In the genomic region with DNA sequence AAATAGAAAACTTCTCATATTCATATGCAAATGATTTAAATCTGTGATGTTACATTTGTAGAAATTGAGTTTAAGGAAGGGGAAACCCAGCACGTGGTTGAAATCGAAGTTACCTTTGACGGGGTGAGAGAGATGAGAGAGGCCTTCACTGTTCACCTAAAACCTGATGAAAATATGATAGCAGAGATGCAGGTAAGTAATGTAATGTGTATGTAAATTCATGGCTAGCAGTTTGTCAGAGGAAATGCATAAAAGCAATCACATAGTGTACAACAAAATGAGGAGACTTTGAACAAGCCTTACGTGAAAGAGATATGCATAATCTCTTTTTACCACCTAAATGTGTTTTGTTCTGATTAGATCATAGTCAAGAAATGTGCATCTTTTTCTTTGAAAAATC, we compare ENCODE assay signal across 7 cellular contexts.
"Had no signal": no experiment of that assay in that cellular context is flagged by ENCODE, and none has a peak within 500 bp of the region (broad histone marks: within the 10 kb centered on the region; RNA-seq: fewer than 3 reads in every experiment).

No MANE protein-coding gene starts in this region.

- DNase-seq: GOT3, H7, HFFc6, IMR-90 had no signal

- H3K27ac Mint-ChIP-seq: HFFc6 had no signal

- ATAC-seq: HCT116, HepG2, K562 had no signal

- H3K4me3 Mint-ChIP-seq: HFFc6 had no signal
